Comparison of ENCODE assay signal across 26 cellular contexts in the genomic region with DNA sequence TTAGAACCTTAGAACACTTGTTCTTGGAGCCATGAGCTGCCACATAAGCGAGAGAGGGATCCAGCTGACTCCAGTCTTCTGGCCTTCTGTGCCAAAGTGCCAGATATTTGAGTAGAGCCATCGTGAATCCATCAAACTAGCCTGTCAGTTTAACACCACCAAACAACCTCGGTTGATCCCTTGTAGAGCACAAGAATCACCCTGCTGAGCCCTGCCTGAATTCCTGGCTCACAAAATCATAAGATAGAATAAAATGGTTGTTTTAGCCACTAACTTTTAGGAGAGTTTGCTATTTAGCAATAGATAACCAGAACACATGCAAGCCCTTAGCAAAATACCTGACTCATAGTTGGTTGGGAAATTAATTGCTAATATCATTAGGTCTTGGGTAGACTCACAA.
"Had no signal": no experiment of that assay in that cellular context is flagged by ENCODE, and none has a peak within 500 bp of the region (broad histone marks: within the 10 kb centered on the region; RNA-seq: fewer than 3 reads in every experiment).

No MANE protein-coding gene starts in this region.

- H3K36me3 ChIP-seq: brain microvascular endothelial cell, colonic mucosa, gastrocnemius medialis, heart left ventricle had no signal

- H3K27ac ChIP-seq: brain microvascular endothelial cell, colonic mucosa, foreskin keratinocyte, gastrocnemius medialis, heart left ventricle had no signal

- ATAC-seq: activated CD4-positive, alpha-beta T cell treated with anti-CD3 and anti-CD28 coated beads for 36 hours; activated naive CD8-positive, alpha-beta T cell treated with anti-CD3 and anti-CD28 coated beads, Interleukin-2, amount 50 U/mL, for 24 hours; activated T-helper 17 cell treated with anti-CD3 and anti-CD28 coated beads, Interleukin-2, amount 50 U/mL, for 72 hours; esophagus mucosa; foreskin keratinocyte; gastrocnemius medialis; heart left ventricle had no signal

- H3K36me3 Mint-ChIP-seq: activated naive CD4-positive, alpha-beta T cell treated with anti-CD3 and anti-CD28 coated beads, Interleukin-2, amount 50 U/mL, for 24 hours had no signal

- H3K4me1 ChIP-seq: colonic mucosa, foreskin keratinocyte, gastrocnemius medialis, heart left ventricle had no signal

- H3K4me3 Mint-ChIP-seq: activated CD4-positive, alpha-beta memory T cell treated with anti-CD3 and anti-CD28 coated beads, Interleukin-2, amount 10 ng/mL, durations not matched to agents 7 days and 5 days; activated CD4-positive, alpha-beta T cell treated with anti-CD3 and anti-CD28 coated beads for 36 hours; activated CD4-positive, alpha-beta T cell treated with anti-CD3 and anti-CD28 coated beads, Interleukin-2, amount 10 ng/mL, durations not matched to agents 24 days and 14 days; activated naive CD4-positive, alpha-beta T cell treated with anti-CD3 and anti-CD28 coated beads for 36 hours; activated naive CD4-positive, alpha-beta T cell treated with anti-CD3 and anti-CD28 coated beads, Interleukin-2, amount 50 U/mL, for 24 hours; activated naive CD8-positive, alpha-beta T cell treated with anti-CD3 and anti-CD28 coated beads for 36 hours; activated naive CD8-positive, alpha-beta T cell treated with anti-CD3 and anti-CD28 coated beads, Interleukin-2, amount 50 U/mL, for 24 hours; activated T-cell treated with anti-CD3 and anti-CD28 coated beads, Interleukin-2, amount 50 U/mL, for 24 hours; activated T-helper 17 cell treated with anti-CD3 and anti-CD28 coated beads, Interleukin-2, amount 50 U/mL, for 72 hours had no signal

- H3K27ac Mint-ChIP-seq: activated CD4-positive, alpha-beta memory T cell treated with anti-CD3 and anti-CD28 coated beads, Interleukin-2, amount 10 ng/mL, durations not matched to agents 7 days and 5 days; activated CD4-positive, alpha-beta T cell treated with anti-CD3 and anti-CD28 coated beads for 36 hours; activated CD4-positive, alpha-beta T cell treated with anti-CD3 and anti-CD28 coated beads, Interleukin-2, amount 10 ng/mL, durations not matched to agents 24 days and 14 days; activated naive CD4-positive, alpha-beta T cell treated with anti-CD3 and anti-CD28 coated beads for 36 hours; activated naive CD4-positive, alpha-beta T cell treated with anti-CD3 and anti-CD28 coated beads, Interleukin-2, amount 50 U/mL, for 24 hours; activated naive CD8-positive, alpha-beta T cell treated with anti-CD3 and anti-CD28 coated beads for 36 hours; activated naive CD8-positive, alpha-beta T cell treated with anti-CD3 and anti-CD28 coated beads, Interleukin-2, amount 50 U/mL, for 24 hours; activated T-cell treated with anti-CD3 and anti-CD28 coated beads, Interleukin-2, amount 50 U/mL, for 24 hours; activated T-helper 17 cell treated with anti-CD3 and anti-CD28 coated beads, Interleukin-2, amount 50 U/mL, for 72 hours had no signal

- H3K4me1 Mint-ChIP-seq: activated CD4-positive, alpha-beta memory T cell treated with anti-CD3 and anti-CD28 coated beads, Interleukin-2, amount 10 ng/mL, durations not matched to agents 7 days and 5 days; activated naive CD8-positive, alpha-beta T cell treated with anti-CD3 and anti-CD28 coated beads for 36 hours; activated T-helper 17 cell treated with anti-CD3 and anti-CD28 coated beads, Interleukin-2, amount 50 U/mL, for 72 hours had no signal

- H3K27me3 Mint-ChIP-seq: activated CD4-positive, alpha-beta T cell treated with anti-CD3 and anti-CD28 coated beads for 36 hours; activated CD4-positive, alpha-beta T cell treated with anti-CD3 and anti-CD28 coated beads, Interleukin-2, amount 10 ng/mL, durations not matched to agents 24 days and 14 days; activated naive CD4-positive, alpha-beta T cell treated with anti-CD3 and anti-CD28 coated beads, Interleukin-2, amount 50 U/mL, for 24 hours; activated naive CD8-positive, alpha-beta T cell treated with anti-CD3 and anti-CD28 coated beads for 36 hours had no signal

- DNase-seq: activated CD4-positive, alpha-beta memory T cell treated with anti-CD3 and anti-CD28 coated beads, Interleukin-2, amount 10 ng/mL, durations not matched to agents 7 days and 5 days; activated CD4-positive, alpha-beta T cell treated with anti-CD3 and anti-CD28 coated beads for 36 hours; activated CD4-positive, alpha-beta T cell treated with anti-CD3 and anti-CD28 coated beads, Interleukin-2, amount 10 ng/mL, durations not matched to agents 24 days and 14 days; activated CD4-positive, CD25-positive, alpha-beta regulatory T cell; activated CD4-positive, CD25-positive, alpha-beta regulatory T cell treated with anti-CD3 and anti-CD28 coated beads, Interleukin-2, amount 50 U/mL, for 72 hours; activated CD8-positive, alpha-beta memory T cell treated with anti-CD3 and anti-CD28 coated beads, Interleukin-2, amount 50 U/mL, for 48 hours; activated effector memory CD4-positive, alpha-beta T cell treated with Interleukin-2 at 50 U/mL for 16 hours; activated naive CD4-positive, alpha-beta T cell treated with anti-CD3 and anti-CD28 coated beads for 36 hours; activated naive CD8-positive, alpha-beta T cell treated with anti-CD3 and anti-CD28 coated beads for 36 hours; activated naive CD8-positive, alpha-beta T cell treated with anti-CD3 and anti-CD28 coated beads, Interleukin-2, amount 50 U/mL, for 24 hours; activated T-cell treated with anti-CD3 and anti-CD28 coated beads for 4 hours; activated T-cell treated with anti-CD3 and anti-CD28 coated beads, Interleukin-2, amount 50 U/mL, for 24 hours; amniotic stem cell; anterior cingulate cortex; brain microvascular endothelial cell; caudate nucleus; colonic mucosa; effector CD8-positive, alpha-beta T cell; foreskin keratinocyte; gastrocnemius medialis; glutamatergic neuron; heart left ventricle; T-helper 2 cell had no signal

- H3K9me3 Mint-ChIP-seq: activated naive CD8-positive, alpha-beta T cell treated with anti-CD3 and anti-CD28 coated beads, Interleukin-2, amount 50 U/mL, for 24 hours; activated T-helper 17 cell treated with anti-CD3 and anti-CD28 coated beads, Interleukin-2, amount 50 U/mL, for 72 hours had no signal

- H3K4me3 ChIP-seq: colonic mucosa, gastrocnemius medialis, heart left ventricle had no signal

- H3K9me3 ChIP-seq: colonic mucosa, gastrocnemius medialis had no signal
